Comparison of ENCODE assay signal across 6 cellular contexts in genomic region chr3:63593779-63594178, GRCh38. TPM values are rescaled to one million over a fixed set of nuclear protein-coding genes. Genes with fewer than 3 reads are reported as not detected.
"Had no signal": no experiment of that assay in that cellular context is flagged by ENCODE, and none has a peak within 500 bp of the region (broad histone marks: within the 10 kb centered on the region; RNA-seq: fewer than 3 reads in every experiment).

No MANE protein-coding gene starts in this region.

- ATAC-seq: GM23338 had no signal

- H3K4me3 ChIP-seq: GM23338 had no signal

- DNase-seq: H9, HCEC 1CT, IMR-90 had no signal

RNA-seq across cellular contexts. Expression of gene SNTN, which starts 58.7 kb away (rescaled TPM):
- total RNA-seq: GM23338, H1, H9, HT-29, IMR-90 had no signal
- polyA plus RNA-seq: H1, IMR-90 had no signal
